In the genomic region with DNA sequence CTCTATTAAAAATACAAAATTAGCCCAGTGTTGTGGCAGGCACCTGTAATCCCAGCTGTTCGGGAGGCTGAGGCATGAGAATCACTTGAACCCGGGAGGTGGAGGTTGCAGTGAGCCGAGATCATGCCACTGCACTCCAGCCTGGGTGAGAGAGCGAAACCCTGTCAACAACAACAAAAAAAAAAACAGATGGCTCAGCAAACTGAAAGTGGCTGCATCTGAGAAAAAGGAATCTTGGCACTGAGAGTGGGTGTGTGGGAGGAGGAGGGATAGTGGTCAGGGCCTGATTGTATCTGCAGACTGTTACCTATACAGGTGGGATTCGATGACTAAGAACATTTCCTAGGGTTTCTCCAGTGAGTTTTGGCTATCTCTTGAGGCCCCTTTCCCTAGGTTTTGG, we compare ENCODE assay signal across 15 cellular contexts.
DNase-seq lines count a peak whose midpoint lies in the region; FAIRE-seq and TF ChIP-seq lines count a peak whose summit lies in the region.
"Had no signal": no experiment of that assay in that cellular context is flagged by ENCODE, and none has a peak within 500 bp of the region (broad histone marks: within the 10 kb centered on the region; RNA-seq: fewer than 3 reads in every experiment).

No MANE protein-coding gene starts in this region.

- H3K36me3 ChIP-seq in HEK293 (ENCODE audit: control insufficient read depth in 2 of 2, insufficient read depth in 1 of 2, low read length in 2 of 2) (peaks cover 0 to 6% of the 10 kb centered on the region in 2 experiments; a peak in 1 of 3 replicates), H1 (ENCODE audit: control insufficient read depth in 2 of 4, insufficient read depth in 4 of 4, low read length in 3 of 4) (peaks cover 0 to 3% (median 0%) of the 10 kb centered on the region in 4 experiments; a peak in 1 of 8 replicates)
- H3K36me3 ChIP-seq: BE2C had no signal

- H3K27ac ChIP-seq in HEK293 (ENCODE audit: extremely low read depth, low read depth, low read length) (no peak overlapping the region), H1 (ENCODE audit: low read depth, low read length) (no peak overlapping the region)
- H3K27ac ChIP-seq: C4-2B, HL-60 had no signal

- no peaks in the 10 kb centered on the region for H3K9me3 ChIP-seq in HEK293 (ENCODE audit: control insufficient read depth, insufficient read depth, low read depth, low read length)
- H3K9me3 ChIP-seq in H1 (ENCODE audit: insufficient read depth in 2 of 2, low read depth in 1 of 2, low read length in 1 of 2) = no peaks in the 10 kb centered on the region
- H3K9me3 ChIP-seq: BE2C had no signal

- H3K4me3 ChIP-seq in HEK293 (ENCODE audit: low read depth, low read length) (no peak overlapping the region), H1 (ENCODE audit: extremely low read depth in 1 of 4, insufficient read depth in 2 of 4, low read depth in 3 of 4, low read length in 4 of 4) (no peak overlapping the region; a peak in 1 of 8 replicates)

- peaks cover 50 to 90% (median 79%) of the 10 kb centered on the region in 4 experiments for H3K27me3 ChIP-seq in H1 (replicated peaks in 1 of 4; ENCODE audit: control insufficient read depth in 3 of 4, extremely low read depth in 1 of 4, insufficient read depth in 3 of 4, low read length in 3 of 4)

- POLR2A ChIA-PET in HEK293 (lab: Yijun Ruan, JAX) = no interaction called here
- POLR2A ChIA-PET in H1 (lab: Charles Lee; ENCODE audit: partially characterized antibody) = interaction anchor here (0.6 to 1.5 kb wide), 8 partner anchors 11 to 182 kb away, joined by 3 to 5 read pairs (median 4); partner anchors contain the start of gene ZNF644

- peak; percentile 13 for DNase-seq in amniotic epithelial cell (ENCODE audit: low read depth)
- no peak for DNase-seq in H1 (ENCODE audit: low read depth in 1 of 2, low spot score in 2 of 2)
- peak; percentile 11 for DNase-seq in retina
- DNase-seq in AG08396 (ENCODE audit: low spot score) = no peak
- no peak for DNase-seq in stimulated activated naive CD4-positive, alpha-beta T cell (lab: John Stamatoyannopoulos, UW)
- no peak for DNase-seq in NCI-H1436 (lab: John Stamatoyannopoulos, UW)
- DNase-seq: BE2C; CD4-positive, alpha-beta memory T cell; DMS53; GF-D8; KBM-7 had no signal

- H4K8ac ChIP-seq in H1 (ENCODE audit: extremely low read depth, insufficient read depth, low read length) = no peak overlapping the region

- no peak overlapping the region for H3K18ac ChIP-seq in H1 (ENCODE audit: extremely low read depth, low read length)

- no peaks in the 10 kb centered on the region for H3K79me1 ChIP-seq in H1 (ENCODE audit: low read depth, low read length)

- H2BK12ac ChIP-seq in H1 (ENCODE audit: low read depth, low read length) = peak overlapping the region; percentile 40; the same call in 1 of the 2 replicates

- no peak overlapping the region for H2BK120ac ChIP-seq in H1 (replicated peaks; ENCODE audit: low read depth, low read length)

- H3K79me2 ChIP-seq in H1 (ENCODE audit: control insufficient read depth in 1 of 2, insufficient read depth in 2 of 2, low read length in 2 of 2) = no peaks in the 10 kb centered on the region

- no peak overlapping the region for H3K14ac ChIP-seq in H1 (ENCODE audit: insufficient read length)

- peaks cover 8% of the 10 kb centered on the region; the same call in 1 of the 2 replicates for H3K23me2 ChIP-seq in H1 (ENCODE audit: low read depth, low read length)

- H4K91ac ChIP-seq in H1 (replicated peaks; ENCODE audit: insufficient read length, low read length) = no peak overlapping the region

- H4K20me1 ChIP-seq in H1 (replicated peaks in 1 of 2; ENCODE audit: control insufficient read depth in 1 of 2, insufficient read depth in 2 of 2, low read length in 2 of 2) = peaks cover 0 to 12% of the 10 kb centered on the region in 2 experiments

- no peak overlapping the region for H2BK15ac ChIP-seq in H1 (ENCODE audit: low read length)

- no peak overlapping the region for H4K5ac ChIP-seq in H1 (ENCODE audit: insufficient read length, low read depth, low read length)

- no peak overlapping the region for H3K56ac ChIP-seq in H1 (replicated peaks; ENCODE audit: insufficient read length, low read depth, low read length)

- no peak overlapping the region for H2BK20ac ChIP-seq in H1 (ENCODE audit: low read length)

- no peak overlapping the region for H3K9ac ChIP-seq in H1 (replicated peaks in 1 of 4; ENCODE audit: extremely low read depth in 1 of 4, low read depth in 3 of 4, low read length in 3 of 4)

- TF ChIP-seq POLR2A in H1 (IDR thresholded peaks at IDR 0.05; ENCODE audit: control extremely low read depth in 1 of 2, low read depth in 2 of 2, low read length in 2 of 2) = no peak

- H3K4me1 ChIP-seq in HEK293 (ENCODE audit: control insufficient read depth, insufficient read depth, low read length) (peaks cover 5% of the 10 kb centered on the region), H1 (replicated peaks in 1 of 4; ENCODE audit: control insufficient read depth in 3 of 4, insufficient read depth in 4 of 4, low read length in 3 of 4) (peaks cover 12 to 38% (median 33%) of the 10 kb centered on the region in 4 experiments)
- H3K4me1 ChIP-seq: BE2C had no signal

- H2AK5ac ChIP-seq in H1 (ENCODE audit: low read depth, low read length) = no peak overlapping the region

- H3K4ac ChIP-seq in H1 (replicated peaks; ENCODE audit: insufficient read length, low read depth, low read length) = no peak overlapping the region

- no peak for TF ChIP-seq RAD21 in H1 (IDR thresholded peaks at IDR 0.05 in 1 of 2, conservative IDR thresholded peaks at IDR 0.05 in 1 of 2; ENCODE audit: low read depth in 2 of 2, low read length in 2 of 2)

- TF ChIP-seq EP300 in H1 (IDR thresholded peaks at IDR 0.05; ENCODE audit: borderline replicate concordance in 1 of 2, low read depth in 2 of 2, low read length in 2 of 2) = no peak

- WGBS in H1 (ENCODE audit: extremely low coverage in 1 of 2, insufficient coverage in 1 of 2, insufficient read length in 1 of 2, insufficient replicate concordance in 2 of 2, low coverage in 1 of 2, low lambda C conversion rate in 2 of 2, missing lambda C conversion rate in 1 of 2), 2 experiments = 44% methylated on average over 4 of the region's 5 CpGs; no CpG with 5 or more reads in 1 of the 2 experiments

- CTCF ChIA-PET in HEK293 (lab: Yijun Ruan, JAX) = no interaction called here
- CTCF ChIA-PET in H1 (lab: Charles Lee; ENCODE audit: partially characterized antibody) = interaction anchor here (0.9 to 2.9 kb wide), 8 partner anchors 12 to 326 kb away, joined by 3 to 16 read pairs (median 6); partner anchors contain the start of gene BARHL2

- no peak overlapping the region for H2BK5ac ChIP-seq in H1 (ENCODE audit: low read depth, low read length)

- no peak overlapping the region for H2AFZ ChIP-seq in H1 (ENCODE audit: low read length)

- peak overlapping the region; percentile 45 to 59; a peak in 3 of 4 replicates for H3K4me2 ChIP-seq in H1 (ENCODE audit: insufficient read depth in 1 of 2, low read depth in 2 of 2, low read length in 2 of 2)

- FAIRE-seq in H1 (lab: Jason Lieb, UNC) = no peak
- FAIRE-seq: A204.1 had no signal

- H3K23ac ChIP-seq in H1 (ENCODE audit: insufficient read length) = no peak overlapping the region

- TF ChIP-seq CTCF in HEK293 (tag by site-specific recombination; IDR thresholded peaks at IDR 0.05) (no peak), H1 (IDR thresholded peaks at IDR 0.05; ENCODE audit: control extremely low read depth in 1 of 3, insufficient read depth in 1 of 3, low read depth in 1 of 3, low read length in 3 of 3) (no peak)

TF ChIP-seq in HEK293, 187 proteins besides CTCF, POLR2A, EP300 and RAD21:
- TF ChIP-seq ZSCAN16 (tag by site-specific recombination; IDR thresholded peaks at IDR 0.05) (no peak), ZFHX2 (tag by site-specific recombination; conservative IDR thresholded peaks at IDR 0.05) (0 out of 2 replicates have a peak, but pooled peaks have one; percentile 26)

TF ChIP-seq in H1, 55 proteins besides CTCF, POLR2A, EP300 and RAD21:
- TF ChIP-seq HDAC2 (IDR thresholded peaks at IDR 0.05; ENCODE audit: borderline replicate concordance in 1 of 2, low read depth in 2 of 2, low read length in 2 of 2) = no peak
- peak; percentile 24; the same call in 1 of the 2 replicates for TF ChIP-seq SUZ12 (IDR thresholded peaks at IDR 0.05; ENCODE audit: low read length)
- peak; percentile 5 for TF ChIP-seq EZH2 (IDR thresholded peaks at IDR 0.05; ENCODE audit: low read depth, low read length, severe bottlenecking)
- peak; percentile 64 for TF ChIP-seq RNF2 (IDR thresholded peaks at IDR 0.05; ENCODE audit: borderline replicate concordance, low read depth, low read length, missing control alignments, poor library complexity, severe bottlenecking)
TF ChIP-seq in H1: peak in this region for 3.

Comparison
In these comparisons a context has a peak if more than half of its experiments do, and no peak if none do; other contexts are left out.
1. DNase-seq: peak in amniotic epithelial cell (single experiment) and retina (single experiment); none in H1 (0 of 2), AG08396 (single experiment), stimulated activated naive CD4-positive, alpha-beta T cell (0 of 6) and NCI-H1436 (single experiment).